In genomic region chr11:19821412-19821875, GRCh38 we compare ENCODE assay signal across 1 cellular context.
TF ChIP-seq lines count a peak whose summit lies in the region.

No MANE protein-coding gene starts in this region.

TF ChIP-seq in H1, 55 proteins besides CTCF, POLR2A, EP300 and RAD21:
- TF ChIP-seq TCF12 (IDR thresholded peaks at IDR 0.05; ENCODE audit: low read depth, low read length) (no peak), JUN (IDR thresholded peaks at IDR 0.05; ENCODE audit: low read depth, low read length) (no peak)
